In genomic region chr15:75177360-75178071, GRCh38 we compare ENCODE assay signal across 11 cellular contexts. TPM values are rescaled to one million over a fixed set of nuclear protein-coding genes. Genes with fewer than 3 reads are reported as not detected.
DNase-seq lines count a peak whose midpoint lies in the region; ATAC-seq, FAIRE-seq and TF ChIP-seq lines count a peak whose summit lies in the region.
"Had no signal": no experiment of that assay in that cellular context is flagged by ENCODE, and none has a peak within 500 bp of the region (broad histone marks: within the 10 kb centered on the region; RNA-seq: fewer than 3 reads in every experiment).

No MANE protein-coding gene starts in this region.

- no peaks in the 10 kb centered on the region for H3K9me3 Mint-ChIP-seq in CD8-positive, alpha-beta T cell
- H3K9me3 Mint-ChIP-seq: activated T-helper 17 cell treated with anti-CD3 and anti-CD28 coated beads, Interleukin-2, amount 50 U/mL, for 72 hours; effector memory CD8-positive, alpha-beta T cell had no signal

- H3K23ac ChIP-seq in trophoblast cell (ENCODE audit: low read length): no peak overlapping the region

- ATAC-seq in CD8-positive, alpha-beta T cell: no peak
- ATAC-seq in HG02571 (IDR thresholded peaks at IDR 0.05; ENCODE audit: unreplicated experiment): no peak
- ATAC-seq: activated T-helper 17 cell treated with anti-CD3 and anti-CD28 coated beads, Interleukin-2, amount 50 U/mL, for 72 hours had no signal

- H3K27ac ChIP-seq in esophagus squamous epithelium (peak overlapping the region; percentile 47 to 82 (median 74)), trophoblast cell (ENCODE audit: low read depth, low read length) (no peak overlapping the region)
- H3K27ac ChIP-seq in CD8-positive, alpha-beta T cell (ENCODE audit: low read depth, low read length): no peak overlapping the region

- TF ChIP-seq POLR2A in NB4 (IDR thresholded peaks at IDR 0.05; ENCODE audit: extremely low read depth, insufficient read length) (no peak), esophagus squamous epithelium (IDR thresholded peaks at IDR 0.05) (no peak)

- no peak overlapping the region for H3K4me3 ChIP-seq in AG10803 (ENCODE audit: low read length)
- no peak overlapping the region for H3K4me3 ChIP-seq in NB4 (ENCODE audit: low read depth, low read length)
- no peak overlapping the region for H3K4me3 ChIP-seq in esophagus squamous epithelium
- H3K4me3 ChIP-seq in trophoblast cell (ENCODE audit: low read depth, low read length): no peak overlapping the region
- no peak overlapping the region for H3K4me3 ChIP-seq in CD8-positive, alpha-beta T cell (ENCODE audit: low read depth, low read length)

- no peak overlapping the region for H2AFZ ChIP-seq in trophoblast cell (ENCODE audit: insufficient read depth, low read length, poor library complexity)

- H2AK5ac ChIP-seq in trophoblast cell (ENCODE audit: low read length): no peak overlapping the region

- H3K27ac Mint-ChIP-seq in CD8-positive, alpha-beta T cell: no peak overlapping the region
- H3K27ac Mint-ChIP-seq: activated T-helper 17 cell treated with anti-CD3 and anti-CD28 coated beads, Interleukin-2, amount 50 U/mL, for 72 hours; effector memory CD8-positive, alpha-beta T cell had no signal

- 47 to 62% methylated on average over 3 to 5 of the region's 6 CpGs for WGBS in esophagus squamous epithelium, 2 donors
- WGBS in trophoblast cell (ENCODE audit: extremely low coverage, insufficient coverage, insufficient read length): no CpG with 5 or more reads among the region's 6 CpGs

- H2BK12ac ChIP-seq in trophoblast cell (ENCODE audit: low read length): no peak overlapping the region

- H3K4ac ChIP-seq in trophoblast cell (ENCODE audit: low read depth, low read length): no peak overlapping the region

- H3K79me2 ChIP-seq in trophoblast cell (ENCODE audit: control insufficient read depth, insufficient read depth, low read length, poor library complexity): no peaks in the 10 kb centered on the region

- H4K12ac ChIP-seq in trophoblast cell (ENCODE audit: low read depth, low read length): peak overlapping the region; percentile 31

- H3K14ac ChIP-seq in trophoblast cell (ENCODE audit: low read length): no peak overlapping the region

- H3K9ac ChIP-seq in trophoblast cell (ENCODE audit: low read length): no peak overlapping the region

- no peak for FAIRE-seq in GM19239 (lab: Jason Lieb, UNC)

- H3K9me3 ChIP-seq in esophagus squamous epithelium (no peaks in the 10 kb centered on the region), trophoblast cell (ENCODE audit: insufficient read depth, low read depth, low read length) (no peaks in the 10 kb centered on the region)
- H3K9me3 ChIP-seq in CD8-positive, alpha-beta T cell (ENCODE audit: low read length): no peaks in the 10 kb centered on the region

- no peaks in the 10 kb centered on the region for H3K36me3 ChIP-seq in esophagus squamous epithelium
- no peaks in the 10 kb centered on the region for H3K36me3 ChIP-seq in trophoblast cell (ENCODE audit: control insufficient read depth in 1 of 2, insufficient read depth in 2 of 2, low read length in 2 of 2)
- no peaks in the 10 kb centered on the region for H3K36me3 ChIP-seq in CD8-positive, alpha-beta T cell (ENCODE audit: insufficient read depth, low read length)

- CTCF ChIA-PET in CD8-positive, alpha-beta T cell (lab: Charles Lee): no interaction called here

- H2BK120ac ChIP-seq in trophoblast cell (ENCODE audit: insufficient read depth, low read length, poor library complexity): peak overlapping the region; percentile 11

- no peaks in the 10 kb centered on the region for H3K36me3 Mint-ChIP-seq in CD8-positive, alpha-beta T cell

- H3K27me3 Mint-ChIP-seq in CD8-positive, alpha-beta T cell (ENCODE audit: low read depth): peaks cover 28% of the 10 kb centered on the region

- H3K79me1 ChIP-seq in trophoblast cell (ENCODE audit: low read length): no peaks in the 10 kb centered on the region

- peak overlapping the region; percentile 9 for H4K8ac ChIP-seq in trophoblast cell (ENCODE audit: low read depth, low read length)

- DNase-seq in AG10803 (ENCODE audit: low read depth) (no peak), NB4 (ENCODE audit: low read depth) (peak; percentile 62), esophagus squamous epithelium (lab: John Stamatoyannopoulos, UW) (no peak), trophoblast cell (no peak), cerebellum (ENCODE audit: low spot score) (no peak), GM19239 (ENCODE audit: insufficient read length, low spot score) (no peak)
- no peak for DNase-seq in CD8-positive, alpha-beta T cell
- DNase-seq: effector memory CD8-positive, alpha-beta T cell; NCI-H345 had no signal

- H4K91ac ChIP-seq in trophoblast cell (ENCODE audit: low read depth, low read length): no peak overlapping the region

- peaks cover 0 to 17% (median 0%) of the 10 kb centered on the region in 4 donors for H3K27me3 ChIP-seq in esophagus squamous epithelium
- H3K27me3 ChIP-seq in trophoblast cell (ENCODE audit: insufficient read depth, low read length): peaks cover 7% of the 10 kb centered on the region
- peaks cover 5% of the 10 kb centered on the region for H3K27me3 ChIP-seq in CD8-positive, alpha-beta T cell (ENCODE audit: insufficient read depth, low read length)

- no peak overlapping the region for H3K4me2 ChIP-seq in trophoblast cell (ENCODE audit: low read length)

- H3K4me3 Mint-ChIP-seq in CD8-positive, alpha-beta T cell: no peak overlapping the region
- H3K4me3 Mint-ChIP-seq: activated T-helper 17 cell treated with anti-CD3 and anti-CD28 coated beads, Interleukin-2, amount 50 U/mL, for 72 hours had no signal

- peaks cover 9% of the 10 kb centered on the region for H3K4me1 Mint-ChIP-seq in CD8-positive, alpha-beta T cell (ENCODE audit: low read depth)
- H3K4me1 Mint-ChIP-seq: activated T-helper 17 cell treated with anti-CD3 and anti-CD28 coated beads, Interleukin-2, amount 50 U/mL, for 72 hours had no signal

- H3K18ac ChIP-seq in trophoblast cell (ENCODE audit: low read length): no peak overlapping the region

- H3K4me1 ChIP-seq in esophagus squamous epithelium (peaks cover 36 to 70% (median 57%) of the 10 kb centered on the region in 3 donors), trophoblast cell (ENCODE audit: control insufficient read depth in 1 of 2, insufficient read depth in 2 of 2, low read length in 2 of 2) (peaks cover 7 to 10% of the 10 kb centered on the region in 2 experiments)
- peaks cover 8% of the 10 kb centered on the region for H3K4me1 ChIP-seq in CD8-positive, alpha-beta T cell (ENCODE audit: insufficient read depth, low read length)

- intact Hi-C loops in esophagus squamous epithelium (cut with DNase I): no loop called here
- intact Hi-C loops in CD8-positive, alpha-beta T cell (cut with DNase I, micrococcal nuclease): no loop called here

- no peak overlapping the region for H2BK5ac ChIP-seq in trophoblast cell (ENCODE audit: low read depth, low read length, poor library complexity)

- POLR2A ChIA-PET in CD8-positive, alpha-beta T cell (lab: Charles Lee): no interaction called here

- TF ChIP-seq CTCF in AG10803 (conservative IDR thresholded peaks at IDR 0.05; ENCODE audit: low read length) (0 out of 2 replicates have a peak, but pooled peaks have one; percentile 6), NB4 (IDR thresholded peaks at IDR 0.05; ENCODE audit: low read depth, low read length) (no peak), esophagus squamous epithelium (IDR thresholded peaks at IDR 0.05) (no peak)
- TF ChIP-seq CTCF in CD8-positive, alpha-beta T cell (IDR thresholded peaks at IDR 0.05): no peak

RNA-seq across cellular contexts. Expression of gene C15orf39, which starts 24.2 kb away (rescaled TPM):
- 10 to 100 TPM; 12.3 to 33.3 (median 21.5) TPM for total RNA-seq in esophagus squamous epithelium
- polyA plus RNA-seq in trophoblast cell (2013): 9.6 and 9.8 TPM in 2 replicates
- total RNA-seq in cerebellum: 2.2 TPM
- 10 to 100 TPM; 36.6 to 37.6 TPM for total RNA-seq in CD8-positive, alpha-beta T cell

Comparison
In these comparisons a context has a peak if more than half of its experiments do, and no peak if none do; other contexts are left out.
1. H3K27ac ChIP-seq: peak in esophagus squamous epithelium (4 of 4); none in trophoblast cell (single experiment) and CD8-positive, alpha-beta T cell (single experiment).